ENCODE assay signal across 14 cellular contexts in genomic region chr2:216340280-216340631, GRCh38. TPM values are rescaled to one million over a fixed set of nuclear protein-coding genes. Genes with fewer than 3 reads are reported as not detected.
DNase-seq lines count a peak whose midpoint lies in the region; ATAC-seq and TF ChIP-seq lines count a peak whose summit lies in the region.
"Had no signal": no experiment of that assay in that cellular context is flagged by ENCODE, and none has a peak within 500 bp of the region (broad histone marks: within the 10 kb centered on the region; RNA-seq: fewer than 3 reads in every experiment).

No MANE protein-coding gene starts in this region.

- no peak overlapping the region for H4K5ac ChIP-seq in H9 (ENCODE audit: insufficient read length, low read depth, low read length)

- CTCF ChIA-PET in WTC11 (lab: Charles Lee) = interaction anchor here (0.8 to 2.1 kb wide), 6 partner anchors 12 to 118 kb away, joined by 5 to 9 read pairs (median 6); partner anchors contain the start of gene MARCHF4

- H4K20me1 ChIP-seq in H9 (ENCODE audit: control insufficient read depth, insufficient read depth, insufficient read length) (no peaks in the 10 kb centered on the region), osteoblast (ENCODE audit: insufficient read depth, low read length) (no peaks in the 10 kb centered on the region)

- H3K9ac ChIP-seq in H9 (ENCODE audit: extremely low read depth, insufficient read length, low read length) = no peak overlapping the region

- H3K4ac ChIP-seq in H9 (ENCODE audit: low read depth, low read length) = no peak overlapping the region

- H3K27ac ChIP-seq in H9 (ENCODE audit: insufficient read length, low read depth, low read length) (peak overlapping the region; percentile 0), heart right ventricle (peak overlapping the region in 9 of 10 donors; percentile 8 to 80 (median 59)), osteoblast (ENCODE audit: low read depth, low read length) (peak overlapping the region; percentile 43)
- H3K27ac ChIP-seq: neutrophil had no signal

- H2BK12ac ChIP-seq in H9 (ENCODE audit: insufficient read length, low read depth, low read length) = peak overlapping the region; percentile 28

- POLR2A ChIA-PET in WTC11 (lab: Charles Lee) = interaction anchor here (0.6 to 1.0 kb wide), 2 partner anchors 32 to 84 kb away, joined by 3 to 4 read pairs; partner anchors contain the start of gene MARCHF4

- no peaks in the 10 kb centered on the region for H3K79me1 ChIP-seq in H9 (ENCODE audit: insufficient read depth, low read depth, low read length, poor library complexity, severe bottlenecking)

- H3K4me1 Mint-ChIP-seq in H9 (peaks cover 51 to 52% of the 10 kb centered on the region in 2 experiments), WTC11 (peaks cover 57% of the 10 kb centered on the region)

- H2BK15ac ChIP-seq in H9 (ENCODE audit: low read depth, low read length) = no peak overlapping the region

- H3K27me3 Mint-ChIP-seq in H9 (ENCODE audit: low read depth) (peaks cover 10% of the 10 kb centered on the region), WTC11 (ENCODE audit: low read depth) (peaks cover 2% of the 10 kb centered on the region; the same call in 1 of the 2 replicates)

- intact Hi-C loops in heart right ventricle (cut with DNase I) = loop anchor here in 1 of 10 donors (2.0 kb wide), 1 partner anchor 123 kb away; no protein-coding TSS in a partner anchor

- H3K36me3 ChIP-seq in heart right ventricle (no peaks in the 10 kb centered on the region), osteoblast (ENCODE audit: insufficient read depth, low read length) (no peaks in the 10 kb centered on the region)
- H3K36me3 ChIP-seq: neutrophil had no signal

- H3K18ac ChIP-seq in H9 (ENCODE audit: insufficient read length, low read depth, low read length) = no peak overlapping the region

- no peaks in the 10 kb centered on the region for H3K9me3 Mint-ChIP-seq in H9
- peaks cover 3% of the 10 kb centered on the region; the same call in 1 of the 2 replicates for H3K9me3 Mint-ChIP-seq in WTC11
- H3K9me3 Mint-ChIP-seq: stimulated activated effector memory CD8-positive, alpha-beta T cell treated with anti-CD3 and anti-CD28 coated beads, Interleukin-12 subunit alpha, Interleukin-12 subunit beta, amount 100 ng/mL, for 72 hours had no signal

- no peak overlapping the region for H3K56ac ChIP-seq in H9 (ENCODE audit: insufficient read length, low read depth, low read length)

- H3K79me2 ChIP-seq in H9 (ENCODE audit: insufficient read depth, low read length) (no peaks in the 10 kb centered on the region), osteoblast (ENCODE audit: insufficient read depth, low read length) (peaks cover 5% of the 10 kb centered on the region)

- H3K4me2 ChIP-seq in H9 (ENCODE audit: insufficient read depth, insufficient read length, low read length) (peak overlapping the region; percentile 18), osteoblast (ENCODE audit: insufficient read depth, low read length) (peak overlapping the region; percentile 6)

- no CpG with 5 or more reads among the region's 1 CpG for WGBS in H9 (ENCODE audit: extremely low coverage, insufficient read length, low lambda C conversion rate)
- WGBS in heart right ventricle, 2 donors = 8 to 28% methylated on average over 1 of the region's 1 CpG

- no peak overlapping the region for H2AFZ ChIP-seq in H9 (ENCODE audit: low read length)
- peak overlapping the region; percentile 48 for H2AFZ ChIP-seq in osteoblast (ENCODE audit: low read length)

- DNase-seq in H9 = no peak
- no peak for DNase-seq in WTC11 (ENCODE audit: low spot score)
- no peak for DNase-seq in heart right ventricle
- no peak for DNase-seq in osteoblast (ENCODE audit: insufficient read length, low spot score, missing footprints)
- no peak for DNase-seq in NCI-H2171 (lab: John Stamatoyannopoulos, UW)
- DNase-seq in stimulated activated naive CD8-positive, alpha-beta T cell treated with anti-CD3 and anti-CD28 coated beads, Interleukin-15, Interleukin-2, amounts not matched to agents 100 U/mL and 50 U/mL, for 24 hours = no peak
- DNase-seq in activated naive CD4-positive, alpha-beta T cell (lab: John Stamatoyannopoulos, UW) = no peak
- DNase-seq: activated CD4-positive, alpha-beta T cell treated with anti-CD3 and anti-CD28 coated beads, Interleukin-2, amount 50 U/mL, for 48 hours; activated effector memory CD4-positive, alpha-beta T cell treated with anti-CD3 and anti-CD28 coated beads, Interleukin-2, amount 50 U/mL, for 16 hours; cerebellar nuclear complex; T-helper 1 cell had no signal

- TF ChIP-seq CTCF in H9 (conservative IDR thresholded peaks at IDR 0.05) = no peak
- TF ChIP-seq CTCF in WTC11 (IDR thresholded peaks at IDR 0.05) = no peak
- TF ChIP-seq CTCF in heart right ventricle (IDR thresholded peaks at IDR 0.05) = no peak
- no peak for TF ChIP-seq CTCF in osteoblast (IDR thresholded peaks at IDR 0.05; ENCODE audit: extremely low read depth, low read depth, low read length)

- peak overlapping the region in 1 of 2 experiments; percentile 42; a peak in 2 of 5 replicates for H3K4me3 Mint-ChIP-seq in H9
- H3K4me3 Mint-ChIP-seq in WTC11 = no peak overlapping the region
- H3K4me3 Mint-ChIP-seq: stimulated activated effector memory CD8-positive, alpha-beta T cell treated with anti-CD3 and anti-CD28 coated beads, Interleukin-12 subunit alpha, Interleukin-12 subunit beta, amount 100 ng/mL, for 72 hours had no signal

- H3K23ac ChIP-seq in H9 (ENCODE audit: insufficient read length, low read depth, low read length) = no peak overlapping the region

- H3K27ac Mint-ChIP-seq in H9 (peak overlapping the region; percentile 74 to 93 (median 89); a peak in 6 of 7 replicates), WTC11 (peak overlapping the region; percentile 47)
- H3K27ac Mint-ChIP-seq: stimulated activated effector memory CD8-positive, alpha-beta T cell treated with anti-CD3 and anti-CD28 coated beads, Interleukin-12 subunit alpha, Interleukin-12 subunit beta, amount 100 ng/mL, for 72 hours had no signal

- H3K4me1 ChIP-seq in H9 (ENCODE audit: insufficient read depth, low read length) (peaks cover 19% of the 10 kb centered on the region), heart right ventricle (peaks cover 9 to 30% (median 19%) of the 10 kb centered on the region in 9 donors), osteoblast (ENCODE audit: insufficient read depth, low read length) (peaks cover 36% of the 10 kb centered on the region)

- no peak overlapping the region for H4K91ac ChIP-seq in H9 (ENCODE audit: insufficient read length, low read depth, low read length)

- H2BK120ac ChIP-seq in H9 (ENCODE audit: low read depth, low read length, poor library complexity, severe bottlenecking) = no peak overlapping the region

- H3K9me3 ChIP-seq in H9 (ENCODE audit: control insufficient read depth, low read depth, low read length) = no peaks in the 10 kb centered on the region
- no peaks in the 10 kb centered on the region for H3K9me3 ChIP-seq in heart right ventricle
- H3K9me3 ChIP-seq in osteoblast (ENCODE audit: low read depth, low read length) = no peaks in the 10 kb centered on the region
- H3K9me3 ChIP-seq: neutrophil had no signal

- no peak overlapping the region for H2BK5ac ChIP-seq in H9 (ENCODE audit: insufficient read length, low read length)

- H3T11ph ChIP-seq in H9 (ENCODE audit: low read length) = no peak overlapping the region

- ATAC-seq in WTC11 = peak; percentile 54
- ATAC-seq in heart right ventricle = peak; percentile 21 to 82 (median 52)
- no peak for ATAC-seq in stimulated activated naive CD8-positive, alpha-beta T cell treated with anti-CD3 and anti-CD28 coated beads, Interleukin-15, Interleukin-2, amounts not matched to agents 100 U/mL and 50 U/mL, for 24 hours
- no peak for ATAC-seq in GM21381 (IDR thresholded peaks at IDR 0.05; ENCODE audit: unreplicated experiment)

- H2AK5ac ChIP-seq in H9 (ENCODE audit: insufficient read length, low read length) = no peak overlapping the region

- H3K14ac ChIP-seq in H9 (ENCODE audit: insufficient read depth, low read length) = no peak overlapping the region

- H3K27me3 ChIP-seq in H9 (ENCODE audit: insufficient read depth, low read length) = no peaks in the 10 kb centered on the region
- H3K27me3 ChIP-seq in heart right ventricle = peaks cover 0 to 6% (median 0%) of the 10 kb centered on the region in 7 donors
- H3K27me3 ChIP-seq in osteoblast (ENCODE audit: insufficient read depth, low read length) = no peaks in the 10 kb centered on the region
- H3K27me3 ChIP-seq: neutrophil had no signal

- H3K36me3 Mint-ChIP-seq in H9 (ENCODE audit: insufficient read depth in 1 of 3, low read depth in 3 of 3) = no peaks in the 10 kb centered on the region; a peak in 1 of 7 replicates
- no peaks in the 10 kb centered on the region for H3K36me3 Mint-ChIP-seq in WTC11
- H3K36me3 Mint-ChIP-seq: stimulated activated effector memory CD8-positive, alpha-beta T cell treated with anti-CD3 and anti-CD28 coated beads, Interleukin-12 subunit alpha, Interleukin-12 subunit beta, amount 100 ng/mL, for 72 hours had no signal

- H2BK20ac ChIP-seq in H9 (ENCODE audit: low read depth, low read length, poor library complexity, severe bottlenecking) = no peak overlapping the region

- no peak overlapping the region for H4K8ac ChIP-seq in H9 (replicated peaks; ENCODE audit: insufficient read length, low read depth, low read length)

- H3K4me3 ChIP-seq in heart right ventricle (peak overlapping the region in 1 of 10 donors; percentile 7), osteoblast (ENCODE audit: insufficient read depth, low read length) (no peak overlapping the region)

- H3K23me2 ChIP-seq in H9 (ENCODE audit: insufficient read length, low read depth, low read length, poor library complexity, severe bottlenecking) = no peaks in the 10 kb centered on the region

TF ChIP-seq in WTC11, 78 proteins besides CTCF, POLR2A, EP300 and RAD21 (continues in another document):
- no peak for TF ChIP-seq ZNF396 (CRISPR knock-in tag; IDR thresholded peaks at IDR 0.05; ENCODE audit: borderline replicate concordance)

RNA-seq across cellular contexts. Expression of gene MARCHF4, which starts 32.0 kb away (rescaled TPM):
- total RNA-seq in H9 (2021) (0.26 and 0.33 TPM in 2 replicates), WTC11 (2021) (1.7 to 2.6 TPM (median 1.7 TPM) in 3 replicates), heart right ventricle (under 1 TPM in 3 of 10 donors, not detected in 7; 0.04 to 0.40 (median 0.11) TPM), osteoblast (0.72 and 1.5 TPM in 2 replicates)
- polyA plus RNA-seq in heart right ventricle = under 1 TPM in 1 of 2 donors, not detected in 1; 0.01 TPM

Comparison
In these comparisons a context has a peak if more than half of its experiments do, and no peak if none do; other contexts are left out.
1. H3K27ac ChIP-seq: peak in every context shown above with its lines; median percentile 59 in heart right ventricle; 43 in osteoblast; 0 in H9.
2. ATAC-seq: peak in WTC11 (single experiment) and heart right ventricle (8 of 8); none in stimulated activated naive CD8-positive, alpha-beta T cell treated with anti-CD3 and anti-CD28 coated beads, Interleukin-15, Interleukin-2, amounts not matched to agents 100 U/mL and 50 U/mL, for 24 hours (single experiment) and GM21381 (single experiment).